ENCODE assay signal across 1 cellular context in the genomic region with DNA sequence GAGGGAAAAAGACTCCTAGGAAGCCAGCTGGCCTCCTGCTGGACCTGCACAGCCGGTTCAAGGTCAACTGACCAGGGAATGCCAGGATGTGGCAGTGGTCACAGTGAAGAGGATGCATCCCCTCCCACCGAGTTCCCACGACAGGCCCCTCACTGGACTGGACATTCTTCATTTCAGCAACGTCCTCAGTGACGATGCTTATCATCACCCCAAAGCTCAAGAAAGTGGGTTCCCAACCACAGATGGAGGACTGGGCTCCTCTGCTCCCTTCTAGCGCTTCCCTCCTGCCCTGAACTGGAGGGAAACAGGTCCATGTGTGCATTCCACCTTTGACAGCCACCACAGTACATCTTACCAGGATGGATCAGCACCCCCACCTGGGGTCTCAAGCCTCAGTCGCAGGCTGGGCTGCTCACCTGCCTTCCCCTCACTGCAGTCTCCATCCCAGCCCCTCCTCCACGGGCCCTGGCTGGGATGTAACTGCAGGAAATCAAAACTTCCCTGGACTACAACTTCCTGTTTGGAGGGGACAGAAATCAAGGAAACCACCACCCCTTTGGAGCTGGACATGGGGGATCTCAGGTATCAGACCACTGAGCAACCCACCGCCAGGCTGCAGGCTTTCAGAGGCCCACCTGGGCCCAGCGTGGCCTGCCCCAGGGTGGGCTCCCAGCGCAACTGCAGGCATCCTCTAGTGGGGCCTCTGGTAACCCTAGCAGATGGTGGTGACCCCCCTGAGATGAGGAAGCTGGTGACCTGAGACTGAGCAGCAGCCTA.
TF ChIP-seq lines count a peak whose summit lies in the region.

No MANE protein-coding gene starts in this region.

TF ChIP-seq in K562, 482 proteins besides CTCF, POLR2A, EP300 and RAD21:
- TF ChIP-seq PPARD (CRISPR knock-in tag; IDR thresholded peaks at IDR 0.05) = no peak
- TF ChIP-seq SUPT5H (IDR thresholded peaks at IDR 0.05) = 0 out of 2 replicates have a peak, but pooled peaks have one; percentile 26
- no peak for TF ChIP-seq SAFB (IDR thresholded peaks at IDR 0.05; ENCODE audit: borderline replicate concordance, low read depth, low read length)
- 0 out of 2 replicates have a peak, but pooled peaks have one; percentile 53 for TF ChIP-seq POLR2G (IDR thresholded peaks at IDR 0.05; ENCODE audit: low read depth, low read length)
- TF ChIP-seq WHSC1 (IDR thresholded peaks at IDR 0.05; ENCODE audit: low read length) = no peak
- TF ChIP-seq SRSF3 (IDR thresholded peaks at IDR 0.05; ENCODE audit: insufficient read depth, low read length) = no peak
